Comparison of ENCODE assay signal across 17 cellular contexts in the genomic region with DNA sequence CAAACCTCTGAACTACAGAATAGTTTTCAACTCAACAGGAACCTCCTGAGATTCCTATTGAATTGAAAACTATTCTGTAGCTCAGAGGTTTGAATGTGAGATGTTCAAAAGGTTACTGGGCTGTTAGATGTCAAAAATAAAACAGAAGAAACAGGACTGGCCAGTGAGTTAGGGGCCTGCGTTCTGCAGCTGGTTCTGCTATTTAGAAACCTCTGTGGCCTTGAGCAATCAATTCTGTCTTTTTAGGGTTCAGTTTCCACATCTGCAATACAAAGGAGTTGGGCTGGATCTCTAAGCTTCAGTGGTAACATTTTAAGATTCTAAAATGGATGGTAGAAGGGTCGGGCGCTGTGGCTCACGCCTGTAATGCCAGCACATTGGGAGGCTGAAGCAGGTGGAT.
"Had no signal": no experiment of that assay in that cellular context is flagged by ENCODE, and none has a peak within 500 bp of the region (broad histone marks: within the 10 kb centered on the region; RNA-seq: fewer than 3 reads in every experiment).

No MANE protein-coding gene starts in this region.

- H3K27ac ChIP-seq: brain microvascular endothelial cell, foreskin keratinocyte had no signal

- H3K9me3 ChIP-seq: tibial nerve, vagina had no signal

- H3K4me1 ChIP-seq: foreskin keratinocyte had no signal

- H3K9me3 Mint-ChIP-seq: activated CD4-positive, alpha-beta T cell treated with anti-CD3 and anti-CD28 coated beads, Interleukin-2, amount 10 ng/mL, durations not matched to agents 7 days and 5 days; activated naive CD4-positive, alpha-beta T cell treated with anti-CD3 and anti-CD28 coated beads, Interleukin-2, amount 50 U/mL, for 72 hours; activated T-cell treated with anti-CD3 and anti-CD28 coated beads, Interleukin-2, amount 50 U/mL, for 72 hours; naive B cell; stimulated activated memory B cell treated with anti-CD40 and anti-IgM and Interleukin-4, amounts not matched to agents 10 μg/mL and 1 μg/mL and 100 μg/mL, for 72 hours had no signal

- H3K36me3 Mint-ChIP-seq: activated naive CD4-positive, alpha-beta T cell treated with anti-CD3 and anti-CD28 coated beads, Interleukin-2, amount 50 U/mL, for 72 hours; naive B cell; stimulated activated memory B cell treated with anti-CD40 and anti-IgM and Interleukin-4, amounts not matched to agents 10 μg/mL and 1 μg/mL and 100 μg/mL, for 72 hours had no signal

- H3K4me3 Mint-ChIP-seq: activated CD4-positive, alpha-beta T cell treated with anti-CD3 and anti-CD28 coated beads, Interleukin-2, amount 10 ng/mL, durations not matched to agents 7 days and 5 days; activated T-cell treated with anti-CD3 and anti-CD28 coated beads, Interleukin-2, amount 50 U/mL, for 72 hours; stimulated activated memory B cell treated with anti-CD40 and anti-IgM and Interleukin-4, amounts not matched to agents 10 μg/mL and 1 μg/mL and 100 μg/mL, for 72 hours had no signal

- H3K36me3 ChIP-seq: brain microvascular endothelial cell, tibial nerve, vagina had no signal

- H3K27ac Mint-ChIP-seq: activated CD4-positive, alpha-beta T cell treated with anti-CD3 and anti-CD28 coated beads, Interleukin-2, amount 10 ng/mL, durations not matched to agents 7 days and 5 days; activated naive CD4-positive, alpha-beta T cell treated with anti-CD3 and anti-CD28 coated beads, Interleukin-2, amount 50 U/mL, for 72 hours; activated T-cell treated with anti-CD3 and anti-CD28 coated beads, Interleukin-2, amount 50 U/mL, for 72 hours; naive B cell; stimulated activated memory B cell treated with anti-CD40 and anti-IgM and Interleukin-4, amounts not matched to agents 10 μg/mL and 1 μg/mL and 100 μg/mL, for 72 hours had no signal

- ATAC-seq: activated naive CD4-positive, alpha-beta T cell treated with anti-CD3 and anti-CD28 coated beads, Interleukin-2, amount 50 U/mL, for 72 hours; activated T-cell treated with anti-CD3 and anti-CD28 coated beads, Interleukin-2, amount 50 U/mL, for 72 hours; foreskin keratinocyte; left cardiac atrium; stimulated activated memory B cell treated with anti-CD40 and anti-IgM and Interleukin-4, amounts not matched to agents 10 μg/mL and 1 μg/mL and 100 μg/mL, for 72 hours had no signal

- H3K4me3 ChIP-seq: lung, tibial nerve, vagina had no signal

- DNase-seq: activated CD4-positive, alpha-beta T cell treated with anti-CD3 and anti-CD28 coated beads, Interleukin-2, amount 10 ng/mL, durations not matched to agents 7 days and 5 days; activated CD8-positive, alpha-beta memory T cell treated with anti-CD3 and anti-CD28 coated beads, Interleukin-2, amount 50 U/mL, for 48 hours; activated gamma-delta T cell; activated T-cell treated with anti-CD3 and anti-CD28 coated beads, Interleukin-2, amount 50 U/mL, for 72 hours; amniotic stem cell; brain microvascular endothelial cell; cerebellar nuclear complex; effector memory CD4-positive, alpha-beta T cell; foreskin keratinocyte; left cardiac atrium; naive B cell; stimulated activated CD4-positive, alpha-beta T cell treated with anti-CD3 and anti-CD28 coated beads, Interleukin-2, amount 100 ng/mL, for 48 hours had no signal

- H3K27me3 Mint-ChIP-seq: naive B cell; stimulated activated memory B cell treated with anti-CD40 and anti-IgM and Interleukin-4, amounts not matched to agents 10 μg/mL and 1 μg/mL and 100 μg/mL, for 72 hours had no signal

- H3K27me3 ChIP-seq: brain microvascular endothelial cell, foreskin keratinocyte, tibial nerve, vagina had no signal
